ENCODE assay signal across 2 cellular contexts in genomic region chr1:56925193-56925592, GRCh38.
TF ChIP-seq lines count a peak whose summit lies in the region.

No MANE protein-coding gene starts in this region.

TF ChIP-seq in IMR-90, 13 proteins besides CTCF, POLR2A, EP300 and RAD21 (continued from another document):
- no peak for TF ChIP-seq CEBPB (IDR thresholded peaks at IDR 0.05; ENCODE audit: low read depth, low read length)
- TF ChIP-seq ELK1 (IDR thresholded peaks at IDR 0.05; ENCODE audit: borderline replicate concordance, low read depth, low read length): no peak

TF ChIP-seq in liver, 16 proteins besides CTCF, POLR2A, EP300 and RAD21 (continued from another document):
- no peak for TF ChIP-seq REST (IDR thresholded peaks at IDR 0.05)
TF ChIP-seq in liver: peak in this region for 0.
